1 cellular context compared by ENCODE assay signal in the genomic region with DNA sequence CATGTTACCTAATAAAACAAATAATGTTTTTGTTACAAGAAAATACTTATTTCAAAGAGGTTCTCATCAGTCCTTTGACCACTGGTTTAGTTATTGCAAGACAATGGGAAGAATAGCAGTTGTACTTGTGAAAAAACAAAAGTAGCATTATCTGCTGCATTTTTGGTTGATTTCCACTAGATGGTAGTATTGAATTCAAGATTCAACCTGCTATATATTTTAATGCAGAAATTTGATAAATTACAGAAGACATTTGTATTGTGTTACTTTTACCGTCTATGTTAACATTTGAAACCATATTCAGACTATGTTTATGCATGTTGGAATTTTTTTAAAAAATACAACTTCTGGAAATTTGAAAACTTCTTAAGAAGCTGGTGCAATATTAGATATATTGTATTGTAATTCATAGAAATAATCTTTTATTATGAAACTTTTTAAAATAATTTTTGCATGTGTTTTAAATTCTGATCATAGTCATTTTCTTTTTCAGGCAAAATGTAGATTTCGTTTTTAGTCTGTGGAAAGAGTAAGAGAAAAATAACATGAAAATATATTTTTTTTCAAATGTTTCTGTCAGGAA.
TF ChIP-seq lines count a peak whose summit lies in the region.

No MANE protein-coding gene starts in this region.

TF ChIP-seq in GM23338, 12 proteins besides CTCF, POLR2A, EP300 and RAD21 (continued from another document):
- TF ChIP-seq, protein P1, sequence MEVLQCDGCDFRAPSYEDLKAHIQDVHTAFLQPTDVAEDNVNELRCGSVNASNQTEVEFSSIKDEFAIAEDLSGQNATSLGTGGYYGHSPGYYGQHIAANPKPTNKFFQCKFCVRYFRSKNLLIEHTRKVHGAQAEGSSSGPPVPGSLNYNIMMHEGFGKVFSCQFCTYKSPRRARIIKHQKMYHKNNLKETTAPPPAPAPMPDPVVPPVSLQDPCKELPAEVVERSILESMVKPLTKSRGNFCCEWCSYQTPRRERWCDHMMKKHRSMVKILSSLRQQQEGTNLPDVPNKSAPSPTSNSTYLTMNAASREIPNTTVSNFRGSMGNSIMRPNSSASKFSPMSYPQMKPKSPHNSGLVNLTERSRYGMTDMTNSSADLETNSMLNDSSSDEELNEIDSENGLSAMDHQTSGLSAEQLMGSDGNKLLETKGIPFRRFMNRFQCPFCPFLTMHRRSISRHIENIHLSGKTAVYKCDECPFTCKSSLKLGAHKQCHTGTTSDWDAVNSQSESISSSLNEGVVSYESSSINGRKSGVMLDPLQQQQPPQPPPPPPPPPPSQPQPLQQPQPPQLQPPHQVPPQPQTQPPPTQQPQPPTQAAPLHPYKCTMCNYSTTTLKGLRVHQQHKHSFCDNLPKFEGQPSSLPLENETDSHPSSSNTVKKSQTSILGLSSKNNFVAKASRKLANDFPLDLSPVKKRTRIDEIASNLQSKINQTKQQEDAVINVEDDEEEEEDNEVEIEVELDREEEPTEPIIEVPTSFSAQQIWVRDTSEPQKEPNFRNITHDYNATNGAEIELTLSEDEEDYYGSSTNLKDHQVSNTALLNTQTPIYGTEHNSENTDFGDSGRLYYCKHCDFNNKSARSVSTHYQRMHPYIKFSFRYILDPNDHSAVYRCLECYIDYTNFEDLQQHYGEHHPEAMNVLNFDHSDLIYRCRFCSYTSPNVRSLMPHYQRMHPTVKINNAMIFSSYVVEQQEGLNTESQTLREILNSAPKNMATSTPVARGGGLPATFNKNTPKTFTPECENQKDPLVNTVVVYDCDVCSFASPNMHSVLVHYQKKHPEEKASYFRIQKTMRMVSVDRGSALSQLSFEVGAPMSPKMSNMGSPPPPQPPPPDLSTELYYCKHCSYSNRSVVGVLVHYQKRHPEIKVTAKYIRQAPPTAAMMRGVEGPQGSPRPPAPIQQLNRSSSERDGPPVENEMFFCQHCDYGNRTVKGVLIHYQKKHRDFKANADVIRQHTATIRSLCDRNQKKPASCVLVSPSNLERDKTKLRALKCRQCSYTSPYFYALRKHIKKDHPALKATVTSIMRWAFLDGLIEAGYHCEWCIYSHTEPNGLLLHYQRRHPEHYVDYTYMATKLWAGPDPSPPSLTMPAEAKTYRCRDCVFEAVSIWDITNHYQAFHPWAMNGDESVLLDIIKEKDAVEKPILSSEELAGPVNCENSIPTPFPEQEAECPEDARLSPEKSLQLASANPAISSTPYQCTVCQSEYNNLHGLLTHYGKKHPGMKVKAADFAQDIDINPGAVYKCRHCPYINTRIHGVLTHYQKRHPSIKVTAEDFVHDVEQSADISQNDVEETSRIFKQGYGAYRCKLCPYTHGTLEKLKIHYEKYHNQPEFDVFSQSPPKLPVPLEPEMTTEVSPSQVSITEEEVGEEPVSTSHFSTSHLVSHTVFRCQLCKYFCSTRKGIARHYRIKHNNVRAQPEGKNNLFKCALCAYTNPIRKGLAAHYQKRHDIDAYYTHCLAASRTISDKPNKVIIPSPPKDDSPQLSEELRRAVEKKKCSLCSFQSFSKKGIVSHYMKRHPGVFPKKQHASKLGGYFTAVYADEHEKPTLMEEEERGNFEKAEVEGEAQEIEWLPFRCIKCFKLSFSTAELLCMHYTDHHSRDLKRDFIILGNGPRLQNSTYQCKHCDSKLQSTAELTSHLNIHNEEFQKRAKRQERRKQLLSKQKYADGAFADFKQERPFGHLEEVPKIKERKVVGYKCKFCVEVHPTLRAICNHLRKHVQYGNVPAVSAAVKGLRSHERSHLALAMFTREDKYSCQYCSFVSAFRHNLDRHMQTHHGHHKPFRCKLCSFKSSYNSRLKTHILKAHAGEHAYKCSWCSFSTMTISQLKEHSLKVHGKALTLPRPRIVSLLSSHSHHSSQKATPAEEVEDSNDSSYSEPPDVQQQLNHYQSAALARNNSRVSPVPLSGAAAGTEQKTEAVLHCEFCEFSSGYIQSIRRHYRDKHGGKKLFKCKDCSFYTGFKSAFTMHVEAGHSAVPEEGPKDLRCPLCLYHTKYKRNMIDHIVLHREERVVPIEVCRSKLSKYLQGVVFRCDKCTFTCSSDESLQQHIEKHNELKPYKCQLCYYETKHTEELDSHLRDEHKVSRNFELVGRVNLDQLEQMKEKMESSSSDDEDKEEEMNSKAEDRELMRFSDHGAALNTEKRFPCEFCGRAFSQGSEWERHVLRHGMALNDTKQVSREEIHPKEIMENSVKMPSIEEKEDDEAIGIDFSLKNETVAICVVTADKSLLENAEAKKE (CRISPR knock-in tag; IDR thresholded peaks at IDR 0.05), result no peak
